In the genomic region with DNA sequence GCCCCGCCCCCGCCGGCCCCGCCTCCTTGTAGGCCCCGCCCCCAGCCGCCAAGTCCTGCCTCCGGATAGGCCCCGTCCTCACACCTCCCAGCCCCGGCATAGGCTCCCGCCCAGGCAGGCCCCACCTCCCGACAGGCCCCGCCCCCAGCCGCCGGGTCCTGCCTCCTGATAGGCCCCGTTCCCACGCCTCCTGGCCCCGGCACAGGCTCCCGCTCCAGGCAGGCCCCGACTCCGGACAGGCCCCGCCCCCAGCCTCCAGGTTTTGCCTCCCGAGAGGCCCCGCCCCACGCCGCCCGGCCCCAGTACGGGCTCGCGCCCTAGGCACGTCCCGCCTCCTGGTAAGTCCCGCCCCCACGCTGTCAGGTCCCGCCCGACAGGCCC, we compare ENCODE assay signal across 8 cellular contexts. TPM values are rescaled to one million over a fixed set of nuclear protein-coding genes. Genes with fewer than 3 reads are reported as not detected.
A peak's percentile ranks its signal among the peaks of the same experiment; 100 is the strongest.
DNase-seq lines count a peak whose midpoint lies in the region; ATAC-seq, FAIRE-seq and TF ChIP-seq lines count a peak whose summit lies in the region.

No MANE protein-coding gene starts in this region.

- no peak overlapping the region for H3K27ac ChIP-seq in kidney (ENCODE audit: low read depth in 2 of 2, low read length in 2 of 2)

- ATAC-seq in GM19025 (IDR thresholded peaks at IDR 0.05; ENCODE audit: low read depth, unreplicated experiment) (peak; percentile 95), HG03196 (IDR thresholded peaks at IDR 0.05; ENCODE audit: unreplicated experiment) (peak; percentile 86)

- peak; percentile 100 for DNase-seq in AG08395 (ENCODE audit: low spot score)
- DNase-seq in NCI-H2227 treated with DMSO at 0.1 percent for 48 hours (lab: John Stamatoyannopoulos, UW), result peak; percentile 95
- peak; percentile 98 for DNase-seq in activated CD4-positive, CD25-positive, alpha-beta regulatory T cell treated with anti-CD3 and anti-CD28 coated beads, Interleukin-2, amount 50 U/mL, for 72 hours
- peak; percentile 98 for DNase-seq in cerebellar cortex (ENCODE audit: low spot score)
- DNase-seq in kidney, result peak; percentile 100
- DNase-seq in stimulated activated CD4-positive, alpha-beta T cell treated with anti-CD3 and anti-CD28 coated beads, Interleukin-15, amount 100 ng/mL, for 1 hour (ENCODE audit: low read depth in 1 of 2, low spot score in 1 of 2), result peak; percentile 96 to 97

- peak overlapping the region in 1 of 2 donors; percentile 82 for H3K4me3 ChIP-seq in kidney (ENCODE audit: low read length in 2 of 2)

- H3K9ac ChIP-seq in kidney (ENCODE audit: low read length in 2 of 2), result no peak overlapping the region

- no peak for FAIRE-seq in kidney (lab: Jason Lieb, UNC)

- peaks cover 11 to 47% of the 10 kb centered on the region in 2 donors for H3K4me1 ChIP-seq in kidney (ENCODE audit: control insufficient read depth in 1 of 2, insufficient read depth in 1 of 2, low read depth in 1 of 2, low read length in 2 of 2)

- no peak for TF ChIP-seq CTCF in kidney (IDR thresholded peaks at IDR 0.05; ENCODE audit: borderline replicate concordance, extremely low read depth, insufficient read depth)

- H3K36me3 ChIP-seq in kidney (ENCODE audit: control insufficient read depth in 1 of 2, insufficient read depth in 2 of 2, low read length in 2 of 2), result no peaks in the 10 kb centered on the region

- no peaks in the 10 kb centered on the region for H3K9me3 ChIP-seq in kidney (ENCODE audit: control insufficient read depth in 1 of 2, low read length in 2 of 2)

- intact Hi-C loops in kidney (cut with DNase I), result no loop called here

RNA-seq across cellular contexts. Expression of a gene that starts 0.2 kb away (rescaled TPM):
- 53.4 TPM for total RNA-seq in kidney
- 16.6 TPM for polyA plus RNA-seq in kidney (ENCODE audit: insufficient read depth, low read depth, low replicate concordance)

RNA-seq across cellular contexts. Expression of a gene that starts 44.7 kb away (rescaled TPM):
- total RNA-seq in kidney, result 91.3 TPM
- polyA plus RNA-seq in kidney (ENCODE audit: insufficient read depth, low read depth, low replicate concordance), result 62.8 TPM
